ENCODE assay signal across 11 cellular contexts in genomic region chr2:161245237-161245505, GRCh38.
DNase-seq lines count a peak whose midpoint lies in the region; ATAC-seq and TF ChIP-seq lines count a peak whose summit lies in the region.
"Had no signal": no experiment of that assay in that cellular context is flagged by ENCODE, and none has a peak within 500 bp of the region (broad histone marks: within the 10 kb centered on the region; RNA-seq: fewer than 3 reads in every experiment).

No MANE protein-coding gene starts in this region.

- H3K36me3 ChIP-seq in right lobe of liver (no peaks in the 10 kb centered on the region), upper lobe of left lung (no peaks in the 10 kb centered on the region)
- H3K36me3 ChIP-seq: BE2C had no signal

- H3K9me3 Mint-ChIP-seq in activated naive CD4-positive, alpha-beta T cell treated with anti-CD3 and anti-CD28 coated beads, Interleukin-2, amount 50 U/mL, for 24 hours, result no peaks in the 10 kb centered on the region
- H3K9me3 Mint-ChIP-seq in activated naive CD8-positive, alpha-beta T cell treated with anti-CD3 and anti-CD28 coated beads, Interleukin-2, amount 10 ng/mL, durations not matched to agents 7 days and 5 days, result no peaks in the 10 kb centered on the region

- H3K4me3 ChIP-seq in right lobe of liver (peak overlapping the region; percentile 27 to 61 (median 48)), upper lobe of left lung (peak overlapping the region in 3 of 4 donors; percentile 45 to 50 (median 46))

- H3K27me3 Mint-ChIP-seq in activated naive CD4-positive, alpha-beta T cell treated with anti-CD3 and anti-CD28 coated beads, Interleukin-2, amount 50 U/mL, for 24 hours, result no peaks in the 10 kb centered on the region
- peaks cover 3% of the 10 kb centered on the region for H3K27me3 Mint-ChIP-seq in activated naive CD8-positive, alpha-beta T cell treated with anti-CD3 and anti-CD28 coated beads, Interleukin-2, amount 10 ng/mL, durations not matched to agents 7 days and 5 days

- peaks cover 0 to 3% (median 0%) of the 10 kb centered on the region in 4 donors for H3K4me1 ChIP-seq in right lobe of liver
- H3K4me1 ChIP-seq in upper lobe of left lung, result peaks cover 0 to 9% (median 7%) of the 10 kb centered on the region in 4 donors
- H3K4me1 ChIP-seq: BE2C had no signal

- peak overlapping the region; percentile 44 to 66 (median 51) for H3K27ac ChIP-seq in right lobe of liver
- H3K27ac ChIP-seq in upper lobe of left lung, result peak overlapping the region; percentile 64 to 84 (median 78)
- H3K27ac ChIP-seq: dorsolateral prefrontal cortex had no signal

- no peak for TF ChIP-seq EP300 in upper lobe of left lung (IDR thresholded peaks at IDR 0.05)

- WGBS in right lobe of liver (ENCODE audit: insufficient coverage, low coverage, low lambda C conversion rate, missing lambda C conversion rate), result 7% methylated on average over 5 of the region's 5 CpGs
- WGBS in upper lobe of left lung, 2 donors, result 32 to 45% methylated on average over 5 of the region's 5 CpGs

- H3K9me3 ChIP-seq in right lobe of liver, result no peaks in the 10 kb centered on the region
- no peaks in the 10 kb centered on the region for H3K9me3 ChIP-seq in upper lobe of left lung
- H3K9me3 ChIP-seq: BE2C had no signal

- no peak for DNase-seq in activated naive CD4-positive, alpha-beta T cell treated with anti-CD3 and anti-CD28 coated beads, Interleukin-2, amount 50 U/mL, for 16 hours
- DNase-seq in activated naive CD8-positive, alpha-beta T cell treated with anti-CD3 and anti-CD28 coated beads, Interleukin-2, amount 10 ng/mL, durations not matched to agents 7 days and 5 days, result no peak
- DNase-seq in right lobe of liver (no peak), upper lobe of left lung (no peak), erythroblast (lab: John Stamatoyannopoulos, UW) (no peak), islet precursor cell (no peak), nucleus accumbens (lab: John Stamatoyannopoulos, UW) (no peak)
- DNase-seq: BE2C, dorsolateral prefrontal cortex, NCI-H82 had no signal

- peak overlapping the region; percentile 96 for H3K4me3 Mint-ChIP-seq in activated naive CD4-positive, alpha-beta T cell treated with anti-CD3 and anti-CD28 coated beads, Interleukin-2, amount 50 U/mL, for 24 hours
- peak overlapping the region; percentile 77 for H3K4me3 Mint-ChIP-seq in activated naive CD8-positive, alpha-beta T cell treated with anti-CD3 and anti-CD28 coated beads, Interleukin-2, amount 10 ng/mL, durations not matched to agents 7 days and 5 days

- no peak for TF ChIP-seq POLR2A in right lobe of liver (IDR thresholded peaks at IDR 0.05)
- TF ChIP-seq POLR2A in upper lobe of left lung (IDR thresholded peaks at IDR 0.05), result no peak
- TF ChIP-seq POLR2A in erythroblast (IDR thresholded peaks at IDR 0.05; ENCODE audit: low read length), result no peak

- peaks cover 67% of the 10 kb centered on the region for H3K4me1 Mint-ChIP-seq in activated naive CD4-positive, alpha-beta T cell treated with anti-CD3 and anti-CD28 coated beads, Interleukin-2, amount 50 U/mL, for 24 hours
- H3K4me1 Mint-ChIP-seq in activated naive CD8-positive, alpha-beta T cell treated with anti-CD3 and anti-CD28 coated beads, Interleukin-2, amount 10 ng/mL, durations not matched to agents 7 days and 5 days, result peaks cover 27% of the 10 kb centered on the region

- H3K36me3 Mint-ChIP-seq in activated naive CD4-positive, alpha-beta T cell treated with anti-CD3 and anti-CD28 coated beads, Interleukin-2, amount 50 U/mL, for 24 hours, result no peaks in the 10 kb centered on the region
- peaks cover 10% of the 10 kb centered on the region for H3K36me3 Mint-ChIP-seq in activated naive CD8-positive, alpha-beta T cell treated with anti-CD3 and anti-CD28 coated beads, Interleukin-2, amount 10 ng/mL, durations not matched to agents 7 days and 5 days

- H3K27ac Mint-ChIP-seq in activated naive CD4-positive, alpha-beta T cell treated with anti-CD3 and anti-CD28 coated beads, Interleukin-2, amount 50 U/mL, for 24 hours, result peak overlapping the region; percentile 99
- H3K27ac Mint-ChIP-seq in activated naive CD8-positive, alpha-beta T cell treated with anti-CD3 and anti-CD28 coated beads, Interleukin-2, amount 10 ng/mL, durations not matched to agents 7 days and 5 days, result peak overlapping the region; percentile 84

- intact Hi-C loops in right lobe of liver (cut with DNase I), result no loop called here

- TF ChIP-seq CTCF in right lobe of liver (IDR thresholded peaks at IDR 0.05), result no peak
- no peak for TF ChIP-seq CTCF in upper lobe of left lung (IDR thresholded peaks at IDR 0.05)

- no peak for ATAC-seq in activated naive CD8-positive, alpha-beta T cell treated with anti-CD3 and anti-CD28 coated beads, Interleukin-2, amount 10 ng/mL, durations not matched to agents 7 days and 5 days (ENCODE audit: low read depth)
- no peak for ATAC-seq in right lobe of liver
- ATAC-seq in upper lobe of left lung (ENCODE audit: low FRiP score in 2 of 2), result no peak

- no peaks in the 10 kb centered on the region for H3K27me3 ChIP-seq in right lobe of liver
- no peaks in the 10 kb centered on the region for H3K27me3 ChIP-seq in upper lobe of left lung
- H3K27me3 ChIP-seq: BE2C, dorsolateral prefrontal cortex had no signal

- POLR2A ChIA-PET in activated naive CD8-positive, alpha-beta T cell treated with anti-CD3 and anti-CD28 coated beads, Interleukin-2, amount 10 ng/mL, durations not matched to agents 7 days and 5 days (lab: Charles Lee), result interaction anchor here (0.6 kb wide), 2 partner anchors 13 to 15 kb away, joined by 3 read pairs; no protein-coding TSS in a partner anchor
